1 cellular context compared by ENCODE assay signal in genomic region chr6:310671-311070, GRCh38.
TF ChIP-seq lines count a peak whose summit lies in the region.

No MANE protein-coding gene starts in this region.

TF ChIP-seq in HEK293, 187 proteins besides CTCF, POLR2A, EP300 and RAD21 (continued from another document):
- peak; percentile 93 for TF ChIP-seq ATF2 (tag by site-specific recombination; IDR thresholded peaks at IDR 0.05; ENCODE audit: low read depth)
- no peak for TF ChIP-seq ZNF664 (tag by site-specific recombination; IDR thresholded peaks at IDR 0.05)
- no peak for TF ChIP-seq ZNF155 (tag by site-specific recombination; IDR thresholded peaks at IDR 0.05)
- TF ChIP-seq ZBTB49 (tag by site-specific recombination; IDR thresholded peaks at IDR 0.05; ENCODE audit: low read depth) = no peak
- TF ChIP-seq ZBTB6 (tag by site-specific recombination; IDR thresholded peaks at IDR 0.05) = no peak
- TF ChIP-seq IKZF3 (tag by site-specific recombination; IDR thresholded peaks at IDR 0.05) = no peak
- no peak for TF ChIP-seq HOXA7 (CRISPR knock-in tag; IDR thresholded peaks at IDR 0.05; ENCODE audit: borderline replicate concordance)
- TF ChIP-seq ZNF138 (tag by site-specific recombination; IDR thresholded peaks at IDR 0.05; ENCODE audit: borderline replicate concordance) = no peak
- TF ChIP-seq ZBTB44 (tag by site-specific recombination; IDR thresholded peaks at IDR 0.05) = 0 out of 2 replicates have a peak, but pooled peaks have one; percentile 10
- no peak for TF ChIP-seq SETDB1 (IDR thresholded peaks at IDR 0.05; ENCODE audit: insufficient read length, low read length)
- no peak for TF ChIP-seq ZBTB10 (tag by site-specific recombination; IDR thresholded peaks at IDR 0.05)
- no peak for TF ChIP-seq GLI4 (tag by site-specific recombination; IDR thresholded peaks at IDR 0.05)
- TF ChIP-seq ZSCAN18 (tag by site-specific recombination; IDR thresholded peaks at IDR 0.05) = no peak
- no peak for TF ChIP-seq ZNF26 (tag by site-specific recombination; IDR thresholded peaks at IDR 0.05)
- TF ChIP-seq TSHZ1 (tag by site-specific recombination; IDR thresholded peaks at IDR 0.05; ENCODE audit: borderline replicate concordance) = no peak
- TF ChIP-seq ZNF366 (tag by site-specific recombination; conservative IDR thresholded peaks at IDR 0.05) = no peak
- no peak for TF ChIP-seq GLIS2 (tag by site-specific recombination; IDR thresholded peaks at IDR 0.05)
- TF ChIP-seq KLF16 (tag by site-specific recombination; IDR thresholded peaks at IDR 0.05) = no peak
- TF ChIP-seq ZSCAN16 (tag by site-specific recombination; IDR thresholded peaks at IDR 0.05) = no peak
- no peak for TF ChIP-seq INSM2 (tag by site-specific recombination; IDR thresholded peaks at IDR 0.05)
- TF ChIP-seq SALL2 (tag by site-specific recombination; IDR thresholded peaks at IDR 0.05; ENCODE audit: borderline replicate concordance) = no peak
- TF ChIP-seq ZNF10 (tag by site-specific recombination; IDR thresholded peaks at IDR 0.05) = no peak
- TF ChIP-seq ZNF404 (tag by site-specific recombination; IDR thresholded peaks at IDR 0.05) = no peak
- no peak for TF ChIP-seq MYNN (tag by site-specific recombination; IDR thresholded peaks at IDR 0.05; ENCODE audit: borderline replicate concordance)
- TF ChIP-seq ZNF202 (tag by site-specific recombination; IDR thresholded peaks at IDR 0.05; ENCODE audit: borderline replicate concordance) = no peak
- TF ChIP-seq ZNF600 (tag by site-specific recombination; IDR thresholded peaks at IDR 0.05) = no peak
- no peak for TF ChIP-seq ZNF157 (tag by site-specific recombination; IDR thresholded peaks at IDR 0.05)
- TF ChIP-seq PRDM6 (tag by site-specific recombination; IDR thresholded peaks at IDR 0.05) = peak; percentile 68; the same call in 1 of the 2 replicates
- no peak for TF ChIP-seq ZNF501 (tag by site-specific recombination; IDR thresholded peaks at IDR 0.05)
- no peak for TF ChIP-seq ZIC2 (tag by site-specific recombination; IDR thresholded peaks at IDR 0.05)
- no peak for TF ChIP-seq ZNF302 (tag by site-specific recombination; IDR thresholded peaks at IDR 0.05; ENCODE audit: low read depth)
- TF ChIP-seq ZNF416 (tag by site-specific recombination; IDR thresholded peaks at IDR 0.05) = no peak
- TF ChIP-seq ZBTB8A (tag by site-specific recombination; IDR thresholded peaks at IDR 0.05) = no peak
- TF ChIP-seq ZBTB26 (tag by site-specific recombination; optimal IDR thresholded peaks at IDR 0.05) = no peak
- no peak for TF ChIP-seq ZNF658 (tag by site-specific recombination; IDR thresholded peaks at IDR 0.05)
